1 cellular context compared by ENCODE assay signal in genomic region chr2:215384710-215385109, GRCh38.
TF ChIP-seq lines count a peak whose summit lies in the region.

No MANE protein-coding gene starts in this region.

TF ChIP-seq in HepG2, 621 proteins besides CTCF, POLR2A, EP300 and RAD21 (continued from another document):
- TF ChIP-seq POGZ (CRISPR knock-in tag; IDR thresholded peaks at IDR 0.05) (no peak), TAF15 (IDR thresholded peaks at IDR 0.05; ENCODE audit: low read depth, low read length, poor library complexity, severe bottlenecking) (no peak), RBM22 (optimal IDR thresholded peaks at IDR 0.05; ENCODE audit: low read length) (peak; percentile 95)
